Comparison of ENCODE assay signal across 9 cellular contexts in the genomic region with DNA sequence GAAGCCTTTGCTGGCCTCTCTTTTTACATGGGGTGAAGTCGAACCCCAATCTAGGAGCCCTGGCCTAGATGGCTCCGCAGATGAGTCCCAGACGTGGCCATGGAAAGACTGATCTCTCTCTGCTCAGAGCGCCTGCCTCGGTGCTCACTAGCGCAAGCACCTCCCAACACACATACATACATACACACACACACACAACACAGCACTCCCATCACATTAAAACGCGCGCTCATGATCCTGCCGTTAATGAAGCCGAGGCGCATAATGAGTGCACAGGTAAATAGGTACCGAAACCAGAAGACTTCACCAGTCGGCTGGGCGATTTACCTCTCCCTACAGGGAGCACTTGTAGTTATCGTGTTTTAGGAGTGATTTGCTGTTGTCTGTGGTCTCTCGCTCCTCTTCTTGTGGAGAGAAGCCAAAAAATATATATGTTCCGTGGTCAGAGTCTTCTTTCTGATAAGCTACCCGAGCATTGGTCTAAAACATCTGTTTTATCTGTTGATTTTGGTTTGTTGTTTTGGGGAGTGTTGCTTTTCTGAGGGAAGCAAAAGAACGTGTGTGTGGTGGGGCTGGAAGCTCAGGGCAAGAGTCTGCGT.
DNase-seq lines count a peak whose midpoint lies in the region; ATAC-seq, FAIRE-seq and TF ChIP-seq lines count a peak whose summit lies in the region.
"Had no signal": no experiment of that assay in that cellular context is flagged by ENCODE, and none has a peak within 500 bp of the region (broad histone marks: within the 10 kb centered on the region; RNA-seq: fewer than 3 reads in every experiment).

No MANE protein-coding gene starts in this region.

- no peaks in the 10 kb centered on the region for H3K9me3 Mint-ChIP-seq in osteocyte (ENCODE audit: unreplicated experiment)

- ATAC-seq in HG02870 (IDR thresholded peaks at IDR 0.05; ENCODE audit: unreplicated experiment): peak; percentile 16

- H2BK12ac ChIP-seq in H1 (ENCODE audit: low read depth, low read length): peak overlapping the region; percentile 93

- H2AK5ac ChIP-seq in H1 (ENCODE audit: low read depth, low read length): no peak overlapping the region

- no peak overlapping the region for H3K4ac ChIP-seq in H1 (replicated peaks; ENCODE audit: insufficient read length, low read depth, low read length)

- no peaks in the 10 kb centered on the region for H3K79me1 ChIP-seq in H1 (ENCODE audit: low read depth, low read length)

- H2AFZ ChIP-seq in OCI-LY3 (ENCODE audit: low read depth, low read length) (peak overlapping the region; percentile 95), H1 (ENCODE audit: low read length) (peak overlapping the region; percentile 10; the same call in 1 of the 2 replicates)

- H3K4me2 ChIP-seq in OCI-LY3 (ENCODE audit: low read length): peak overlapping the region; percentile 63
- H3K4me2 ChIP-seq in H1 (ENCODE audit: insufficient read depth in 1 of 2, low read depth in 2 of 2, low read length in 2 of 2): peak overlapping the region; percentile 98 to 99

- no peak for FAIRE-seq in H1 (lab: Jason Lieb, UNC)

- H3K27me3 ChIP-seq in OCI-LY3 (ENCODE audit: low read depth, low read length): no peaks in the 10 kb centered on the region; the same call in 1 of the 2 replicates
- H3K27me3 ChIP-seq in H1 (replicated peaks in 1 of 4; ENCODE audit: control insufficient read depth in 3 of 4, extremely low read depth in 1 of 4, insufficient read depth in 3 of 4, low read length in 3 of 4): peaks cover 41 to 87% (median 69%) of the 10 kb centered on the region in 4 experiments

- TF ChIP-seq CTCF in OCI-LY3 (IDR thresholded peaks at IDR 0.05; ENCODE audit: low read depth, low read length): no peak
- TF ChIP-seq CTCF in H1 (IDR thresholded peaks at IDR 0.05; ENCODE audit: control extremely low read depth in 1 of 3, insufficient read depth in 1 of 3, low read depth in 1 of 3, low read length in 3 of 3): no peak
- TF ChIP-seq CTCF in osteocyte (IDR thresholded peaks at IDR 0.05): no peak

- H3K36me3 ChIP-seq in OCI-LY3 (replicated peaks; ENCODE audit: low read depth, low read length): no peaks in the 10 kb centered on the region
- no peaks in the 10 kb centered on the region for H3K36me3 ChIP-seq in H1 (ENCODE audit: control insufficient read depth in 2 of 4, insufficient read depth in 4 of 4, low read length in 3 of 4)

- peak overlapping the region; percentile 11; the same call in 1 of the 2 replicates for H4K8ac ChIP-seq in H1 (ENCODE audit: extremely low read depth, insufficient read depth, low read length)

- H3K4me1 Mint-ChIP-seq in osteocyte (ENCODE audit: unreplicated experiment): peaks cover 22% of the 10 kb centered on the region

- TF ChIP-seq POLR2A in H1 (IDR thresholded peaks at IDR 0.05; ENCODE audit: control extremely low read depth in 1 of 2, low read depth in 2 of 2, low read length in 2 of 2): no peak

- peak overlapping the region; percentile 38 for H3K18ac ChIP-seq in H1 (ENCODE audit: extremely low read depth, low read length)

- H3K23ac ChIP-seq in H1 (ENCODE audit: insufficient read length): no peak overlapping the region

- H3K9ac ChIP-seq in OCI-LY3 (ENCODE audit: low read length): peak overlapping the region; percentile 68
- 0 out of 7 replicates have a peak overlapping the region, but pooled peaks of 1 of the 4 experiments have one; percentile 3 for H3K9ac ChIP-seq in H1 (replicated peaks in 1 of 4; ENCODE audit: extremely low read depth in 1 of 4, low read depth in 3 of 4, low read length in 3 of 4)

- no peaks in the 10 kb centered on the region for H3K36me3 Mint-ChIP-seq in osteocyte (ENCODE audit: unreplicated experiment)

- H3K14ac ChIP-seq in H1 (ENCODE audit: insufficient read length): no peak overlapping the region

- no peak overlapping the region for H4K91ac ChIP-seq in H1 (replicated peaks; ENCODE audit: insufficient read length, low read length)

- no peak overlapping the region for H3K27ac Mint-ChIP-seq in osteocyte (ENCODE audit: unreplicated experiment)

- H4K20me1 ChIP-seq in OCI-LY3 (ENCODE audit: insufficient read depth, low read length) (no peaks in the 10 kb centered on the region), H1 (replicated peaks in 1 of 2; ENCODE audit: control insufficient read depth in 1 of 2, insufficient read depth in 2 of 2, low read length in 2 of 2) (peaks cover 0 to 14% of the 10 kb centered on the region in 2 experiments)

- H3K79me2 ChIP-seq in OCI-LY3 (ENCODE audit: low read length) (no peaks in the 10 kb centered on the region), H1 (ENCODE audit: control insufficient read depth in 1 of 2, insufficient read depth in 2 of 2, low read length in 2 of 2) (no peaks in the 10 kb centered on the region)

- H3K23me2 ChIP-seq in H1 (ENCODE audit: low read depth, low read length): peaks cover 21% of the 10 kb centered on the region

- CTCF ChIA-PET in H1 (lab: Charles Lee; ENCODE audit: partially characterized antibody): interaction anchor here (0.6 to 3.3 kb wide), 10 partner anchors 9 to 956 kb away, joined by 3 to 22 read pairs (median 4); no protein-coding TSS in a partner anchor

- H2BK15ac ChIP-seq in H1 (ENCODE audit: low read length): peak overlapping the region; percentile 88; the same call in 1 of the 2 replicates

- POLR2A ChIA-PET in H1 (lab: Charles Lee; ENCODE audit: partially characterized antibody): interaction anchor here (0.9 to 2.6 kb wide), 5 partner anchors 10 to 418 kb away, joined by 3 to 25 read pairs (median 4); no protein-coding TSS in a partner anchor

- H3K4me3 ChIP-seq in OCI-LY3 (ENCODE audit: low read length) (peak overlapping the region; percentile 95), H1 (ENCODE audit: extremely low read depth in 1 of 4, insufficient read depth in 2 of 4, low read depth in 3 of 4, low read length in 4 of 4) (peak overlapping the region; percentile 29 to 64 (median 50); a peak in 7 of 8 replicates)

- peaks cover 90% of the 10 kb centered on the region for H3K27me3 Mint-ChIP-seq in osteocyte (ENCODE audit: unreplicated experiment)

- H2BK120ac ChIP-seq in H1 (replicated peaks; ENCODE audit: low read depth, low read length): no peak overlapping the region

- H4K5ac ChIP-seq in H1 (ENCODE audit: insufficient read length, low read depth, low read length): no peak overlapping the region

- peak overlapping the region; percentile 63; the same call in 1 of the 2 replicates for H2BK5ac ChIP-seq in H1 (ENCODE audit: low read depth, low read length)

- H3K27ac ChIP-seq in OCI-LY3 (ENCODE audit: low read length) (no peak overlapping the region; the same call in 1 of the 2 replicates), H1 (ENCODE audit: low read depth, low read length) (no peak overlapping the region)

- WGBS in H1 (ENCODE audit: extremely low coverage in 1 of 2, insufficient coverage in 1 of 2, insufficient read length in 1 of 2, insufficient replicate concordance in 2 of 2, low coverage in 1 of 2, low lambda C conversion rate in 2 of 2, missing lambda C conversion rate in 1 of 2), 2 experiments: 1% methylated on average over 21 of the region's 21 CpGs; no CpG with 5 or more reads in 1 of the 2 experiments

- TF ChIP-seq RAD21 in H1 (IDR thresholded peaks at IDR 0.05 in 1 of 2, conservative IDR thresholded peaks at IDR 0.05 in 1 of 2; ENCODE audit: low read depth in 2 of 2, low read length in 2 of 2): no peak

- H3K56ac ChIP-seq in H1 (replicated peaks; ENCODE audit: insufficient read length, low read depth, low read length): no peak overlapping the region

- H3K4me1 ChIP-seq in OCI-LY3 (ENCODE audit: low read length): peaks cover 3% of the 10 kb centered on the region
- peaks cover 10 to 36% (median 21%) of the 10 kb centered on the region in 4 experiments for H3K4me1 ChIP-seq in H1 (replicated peaks in 1 of 4; ENCODE audit: control insufficient read depth in 3 of 4, insufficient read depth in 4 of 4, low read length in 3 of 4)

- peak overlapping the region; percentile 66 for H3K4me3 Mint-ChIP-seq in osteocyte (ENCODE audit: unreplicated experiment)

- no peak for TF ChIP-seq EP300 in H1 (IDR thresholded peaks at IDR 0.05; ENCODE audit: borderline replicate concordance in 1 of 2, low read depth in 2 of 2, low read length in 2 of 2)

- H3K9me3 ChIP-seq in OCI-LY3 (ENCODE audit: insufficient read depth, low read length): peaks cover 9% of the 10 kb centered on the region; the same call in 1 of the 2 replicates
- H3K9me3 ChIP-seq in H1 (ENCODE audit: insufficient read depth in 2 of 2, low read depth in 1 of 2, low read length in 1 of 2): no peaks in the 10 kb centered on the region

- H2BK20ac ChIP-seq in H1 (ENCODE audit: low read length): no peak overlapping the region

- peak; percentile 52 to 78 for DNase-seq in SHP77 (lab: John Stamatoyannopoulos, UW)
- no peak for DNase-seq in SHP77 treated with DMSO at 0.1 percent for 48 hours (lab: John Stamatoyannopoulos, UW)
- no peak for DNase-seq in H1 (ENCODE audit: low read depth in 1 of 2, low spot score in 2 of 2)
- no peak for DNase-seq in osteocyte (ENCODE audit: extremely low spot score, unreplicated experiment)
- no peak for DNase-seq in globus pallidus (ENCODE audit: low spot score)
- DNase-seq in OCI-M1 (lab: John Stamatoyannopoulos, UW): no peak
- DNase-seq: DND-41 had no signal

TF ChIP-seq in H1, 55 proteins besides CTCF, POLR2A, EP300 and RAD21 (continues in another document):
- TF ChIP-seq RNF2 (IDR thresholded peaks at IDR 0.05; ENCODE audit: borderline replicate concordance, low read depth, low read length, missing control alignments, poor library complexity, severe bottlenecking) (peak; percentile 70), CTBP2 (IDR thresholded peaks at IDR 0.05; ENCODE audit: borderline replicate concordance, insufficient read depth, insufficient read length, low read length) (no peak)
- TF ChIP-seq, protein P1, sequence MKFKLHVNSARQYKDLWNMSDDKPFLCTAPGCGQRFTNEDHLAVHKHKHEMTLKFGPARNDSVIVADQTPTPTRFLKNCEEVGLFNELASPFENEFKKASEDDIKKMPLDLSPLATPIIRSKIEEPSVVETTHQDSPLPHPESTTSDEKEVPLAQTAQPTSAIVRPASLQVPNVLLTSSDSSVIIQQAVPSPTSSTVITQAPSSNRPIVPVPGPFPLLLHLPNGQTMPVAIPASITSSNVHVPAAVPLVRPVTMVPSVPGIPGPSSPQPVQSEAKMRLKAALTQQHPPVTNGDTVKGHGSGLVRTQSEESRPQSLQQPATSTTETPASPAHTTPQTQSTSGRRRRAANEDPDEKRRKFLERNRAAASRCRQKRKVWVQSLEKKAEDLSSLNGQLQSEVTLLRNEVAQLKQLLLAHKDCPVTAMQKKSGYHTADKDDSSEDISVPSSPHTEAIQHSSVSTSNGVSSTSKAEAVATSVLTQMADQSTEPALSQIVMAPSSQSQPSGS (IDR thresholded peaks at IDR 0.05; ENCODE audit: low read length): no peak

Comparison
In these comparisons a context has a peak if more than half of its experiments do, and no peak if none do; other contexts are left out.
1. DNase-seq: peak in SHP77 (2 of 2); none in SHP77 treated with DMSO at 0.1 percent for 48 hours (single experiment), H1 (0 of 2), osteocyte (single experiment), globus pallidus (single experiment) and OCI-M1 (single experiment).